In genomic region chr22:45286854-45287551, GRCh38 we compare ENCODE assay signal across 1 cellular context.
TF ChIP-seq lines count a peak whose summit lies in the region.

No MANE protein-coding gene starts in this region.

TF ChIP-seq in H1, 55 proteins besides CTCF, POLR2A, EP300 and RAD21:
- TF ChIP-seq TAF1 (IDR thresholded peaks at IDR 0.05; ENCODE audit: low read depth, low read length): no peak
- no peak for TF ChIP-seq BACH1 (IDR thresholded peaks at IDR 0.05; ENCODE audit: low read length)
- TF ChIP-seq TCF12 (IDR thresholded peaks at IDR 0.05; ENCODE audit: low read depth, low read length): no peak
- TF ChIP-seq, protein P1, sequence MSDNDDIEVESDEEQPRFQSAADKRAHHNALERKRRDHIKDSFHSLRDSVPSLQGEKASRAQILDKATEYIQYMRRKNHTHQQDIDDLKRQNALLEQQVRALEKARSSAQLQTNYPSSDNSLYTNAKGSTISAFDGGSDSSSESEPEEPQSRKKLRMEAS (IDR thresholded peaks at IDR 0.05): no peak
- no peak for TF ChIP-seq JUN (IDR thresholded peaks at IDR 0.05; ENCODE audit: low read depth, low read length)
- no peak for TF ChIP-seq NRF1 (IDR thresholded peaks at IDR 0.05; ENCODE audit: low read depth, low read length)
- no peak for TF ChIP-seq KDM5A (IDR thresholded peaks at IDR 0.05; ENCODE audit: low read length)
- TF ChIP-seq KDM1A (IDR thresholded peaks at IDR 0.05; ENCODE audit: borderline replicate concordance, low read length): no peak
- no peak for TF ChIP-seq GTF2F1 (IDR thresholded peaks at IDR 0.05; ENCODE audit: borderline replicate concordance, low read depth, low read length)
- no peak for TF ChIP-seq YY1 (IDR thresholded peaks at IDR 0.05; ENCODE audit: low read depth, low read length)
- TF ChIP-seq TEAD4 (IDR thresholded peaks at IDR 0.05; ENCODE audit: low read depth, low read length): no peak
TF ChIP-seq in H1: peak in this region for 0.
